ENCODE assay signal across 18 cellular contexts in the genomic region with DNA sequence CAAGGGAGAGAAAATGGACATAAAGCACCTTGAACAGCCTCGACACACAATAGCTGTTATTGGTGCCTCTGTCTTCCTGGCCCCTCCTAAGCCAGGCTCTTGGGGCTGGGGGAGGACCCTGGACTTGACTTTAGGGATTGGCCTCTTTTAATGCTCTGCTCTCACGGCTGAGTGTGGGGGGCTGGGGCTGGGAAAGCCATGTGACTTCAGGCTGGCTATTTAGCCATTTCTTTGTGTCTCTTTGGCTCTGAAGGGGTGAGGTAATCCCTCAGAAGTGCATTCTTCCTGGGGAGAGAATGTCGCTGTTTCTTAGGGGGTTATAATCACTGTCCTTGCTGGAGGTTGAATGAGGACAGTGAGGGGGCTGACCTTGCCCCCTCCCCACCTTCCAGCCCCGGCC. TPM values are rescaled to one million over a fixed set of nuclear protein-coding genes. Genes with fewer than 3 reads are reported as not detected.
DNase-seq lines count a peak whose midpoint lies in the region; TF ChIP-seq lines count a peak whose summit lies in the region.
"Had no signal": no experiment of that assay in that cellular context is flagged by ENCODE, and none has a peak within 500 bp of the region (broad histone marks: within the 10 kb centered on the region; RNA-seq: fewer than 3 reads in every experiment).

No MANE protein-coding gene starts in this region.

- H3K27me3 ChIP-seq in spleen (replicated peaks in 1 of 7), result peaks cover 0 to 4% (median 0%) of the 10 kb centered on the region in 7 donors
- H3K27me3 ChIP-seq: colonic mucosa, esophagus squamous epithelium had no signal

- no peak overlapping the region for H3K4me3 ChIP-seq in spleen
- H3K4me3 ChIP-seq: colonic mucosa, esophagus squamous epithelium had no signal

- no peak overlapping the region for H3K27ac ChIP-seq in spleen
- H3K27ac ChIP-seq: colonic mucosa, esophagus squamous epithelium had no signal

- peak overlapping the region; percentile 71 for H3K27ac Mint-ChIP-seq in progenitor cell of endocrine pancreas
- H3K27ac Mint-ChIP-seq: activated CD4-positive, alpha-beta T cell treated with anti-CD3 and anti-CD28 coated beads for 36 hours; B cell; stimulated activated effector memory CD8-positive, alpha-beta T cell treated with anti-CD3 and anti-CD28 coated beads, Interleukin-12 subunit alpha, Interleukin-12 subunit beta, amount 100 ng/mL, for 72 hours; T-cell had no signal

- TF ChIP-seq CTCF in progenitor cell of endocrine pancreas (IDR thresholded peaks at IDR 0.05; ENCODE audit: unreplicated experiment), result no peak
- no peak for TF ChIP-seq CTCF in spleen (IDR thresholded peaks at IDR 0.05 in 8 of 11, conservative IDR thresholded peaks at IDR 0.05 in 3 of 11)

- DNase-seq in H4 (ENCODE audit: low spot score), result peak; percentile 37
- peak; percentile 83 for DNase-seq in NCI-H82 (lab: John Stamatoyannopoulos, UW)
- DNase-seq in iPS-NIHi11 (ENCODE audit: low spot score), result peak; percentile 68
- no peak for DNase-seq in progenitor cell of endocrine pancreas (ENCODE audit: low spot score, unreplicated experiment)
- DNase-seq in T-helper 9 cell, result no peak
- DNase-seq in spleen, result no peak
- DNase-seq in amniotic stem cell (lab: John Stamatoyannopoulos, UW), result no peak
- no peak for DNase-seq in NCI-H187 (lab: John Stamatoyannopoulos, UW)
- DNase-seq: activated CD4-positive, alpha-beta T cell treated with anti-CD3 and anti-CD28 coated beads for 36 hours; activated T-cell treated with anti-CD3 and anti-CD28 coated beads, Interleukin-2, amount 50 U/mL, for 1 hour; colonic mucosa; esophagus squamous epithelium; mammary epithelial cell; NCI-H2107; stimulated activated CD4-positive, alpha-beta T cell treated with anti-CD3 and anti-CD28 coated beads, Interleukin-4, amount 100 ng/mL, for 1 hour; T-cell had no signal

- no peak for TF ChIP-seq POLR2A in spleen (IDR thresholded peaks at IDR 0.05)

- H3K9me3 Mint-ChIP-seq in progenitor cell of endocrine pancreas (ENCODE audit: low read depth), result no peaks in the 10 kb centered on the region
- H3K9me3 Mint-ChIP-seq: stimulated activated effector memory CD8-positive, alpha-beta T cell treated with anti-CD3 and anti-CD28 coated beads, Interleukin-12 subunit alpha, Interleukin-12 subunit beta, amount 100 ng/mL, for 72 hours; T-cell had no signal

- peaks cover 6% of the 10 kb centered on the region for H3K4me1 Mint-ChIP-seq in progenitor cell of endocrine pancreas (ENCODE audit: low read depth)
- H3K4me1 Mint-ChIP-seq: activated CD4-positive, alpha-beta T cell treated with anti-CD3 and anti-CD28 coated beads for 36 hours; stimulated activated effector memory CD8-positive, alpha-beta T cell treated with anti-CD3 and anti-CD28 coated beads, Interleukin-12 subunit alpha, Interleukin-12 subunit beta, amount 100 ng/mL, for 72 hours had no signal

- no peaks in the 10 kb centered on the region for H3K36me3 Mint-ChIP-seq in progenitor cell of endocrine pancreas (ENCODE audit: insufficient read depth)
- H3K36me3 Mint-ChIP-seq: stimulated activated effector memory CD8-positive, alpha-beta T cell treated with anti-CD3 and anti-CD28 coated beads, Interleukin-12 subunit alpha, Interleukin-12 subunit beta, amount 100 ng/mL, for 72 hours; T-cell had no signal

- peaks cover 0 to 26% (median 13%) of the 10 kb centered on the region in 6 donors for H3K4me1 ChIP-seq in spleen
- H3K4me1 ChIP-seq: colonic mucosa had no signal

- no peaks in the 10 kb centered on the region for H3K9me3 ChIP-seq in spleen
- H3K9me3 ChIP-seq: colonic mucosa, esophagus squamous epithelium had no signal

- no peaks in the 10 kb centered on the region for H3K36me3 ChIP-seq in spleen
- H3K36me3 ChIP-seq: colonic mucosa, esophagus squamous epithelium had no signal

- 53 to 67% (median 60%) methylated on average over 4 of the region's 4 CpGs for WGBS in spleen, 5 donors

- intact Hi-C loops in spleen (cut with DNase I; ENCODE audit: low total_unique reads), result no loop called here

- no peak overlapping the region for H3K4me3 Mint-ChIP-seq in progenitor cell of endocrine pancreas (ENCODE audit: low read depth)
- H3K4me3 Mint-ChIP-seq: activated CD4-positive, alpha-beta T cell treated with anti-CD3 and anti-CD28 coated beads for 36 hours; B cell; stimulated activated effector memory CD8-positive, alpha-beta T cell treated with anti-CD3 and anti-CD28 coated beads, Interleukin-12 subunit alpha, Interleukin-12 subunit beta, amount 100 ng/mL, for 72 hours; T-cell had no signal

- peaks cover 19% of the 10 kb centered on the region for H3K27me3 Mint-ChIP-seq in progenitor cell of endocrine pancreas
- H3K27me3 Mint-ChIP-seq: activated CD4-positive, alpha-beta T cell treated with anti-CD3 and anti-CD28 coated beads for 36 hours; B cell had no signal

RNA-seq across cellular contexts. Expression of a gene that starts 26.2 kb away (rescaled TPM):
- 51.8 and 55.4 TPM in 2 replicates for total RNA-seq in H4 (2014; rRNA removed; shearing (Covaris generic))
- 60.1 and 62.7 TPM in 2 replicates for total RNA-seq in progenitor cell of endocrine pancreas
- 10 to 100 TPM; 16.5 to 22.6 (median 19.0) TPM for total RNA-seq in spleen
- 10 to 100 TPM; 36.2 to 42.1 (median 38.1) TPM for polyA plus RNA-seq in spleen

Comparison
In these comparisons a context has a peak if more than half of its experiments do, and no peak if none do; other contexts are left out.
1. DNase-seq: peak in H4 (single experiment), NCI-H82 (single experiment) and iPS-NIHi11 (single experiment); none in progenitor cell of endocrine pancreas (single experiment), T-helper 9 cell (single experiment), spleen (single experiment), amniotic stem cell (single experiment) and NCI-H187 (0 of 2).